ENCODE assay signal across 14 cellular contexts in the genomic region with DNA sequence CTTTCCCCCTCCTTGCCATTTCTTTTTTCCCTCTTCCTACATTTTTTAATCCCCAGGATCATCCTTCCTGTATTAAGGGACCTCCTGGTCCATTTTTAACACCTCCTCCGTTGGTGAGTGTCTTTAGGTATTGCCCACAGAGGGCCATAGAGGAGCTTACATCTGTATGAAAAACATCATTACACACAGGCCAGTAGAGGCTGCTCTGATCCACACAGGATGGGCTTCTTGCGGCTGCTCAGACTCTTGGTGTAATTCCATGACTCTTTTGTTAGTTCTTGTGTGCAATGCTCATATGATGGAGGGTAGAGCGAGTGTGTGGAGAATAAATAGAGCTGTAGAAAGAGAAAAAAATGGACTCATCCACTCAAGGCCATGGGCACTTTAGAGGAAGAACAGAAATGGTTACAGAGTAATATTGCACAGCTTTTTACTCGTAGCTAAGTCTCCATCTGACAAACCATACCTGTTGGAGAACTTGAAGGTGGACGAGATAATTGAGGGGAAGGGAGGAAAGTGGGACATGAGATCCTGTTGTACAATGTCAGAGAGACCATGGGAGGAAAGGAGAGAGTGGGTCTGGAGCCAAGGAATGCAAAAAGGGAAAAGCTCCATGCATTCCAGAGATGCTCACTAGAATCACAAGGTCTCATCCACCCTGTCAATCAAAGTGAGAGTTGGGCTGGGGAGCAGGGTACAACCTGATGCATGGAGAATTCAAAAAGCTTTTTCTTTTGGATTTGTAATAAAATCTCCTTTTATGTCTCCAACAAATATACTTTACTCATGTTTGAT.
DNase-seq lines count a peak whose midpoint lies in the region; TF ChIP-seq lines count a peak whose summit lies in the region.
"Had no signal": no experiment of that assay in that cellular context is flagged by ENCODE, and none has a peak within 500 bp of the region (broad histone marks: within the 10 kb centered on the region; RNA-seq: fewer than 3 reads in every experiment).

No MANE protein-coding gene starts in this region.

- H3K9ac ChIP-seq in Loucy (ENCODE audit: low read depth, low read length, poor library complexity, severe bottlenecking) (no peak overlapping the region), Karpas-422 (ENCODE audit: low read length) (no peak overlapping the region)

- no peaks in the 10 kb centered on the region for H3F3A ChIP-seq in Loucy (ENCODE audit: low read depth)

- H3K36me3 ChIP-seq in Loucy (ENCODE audit: insufficient read depth, low read length) (no peaks in the 10 kb centered on the region), Karpas-422 (ENCODE audit: insufficient read depth, low read length) (no peaks in the 10 kb centered on the region)
- H3K36me3 ChIP-seq: lower lobe of right lung, spleen, thoracic aorta had no signal

- H3K79me2 ChIP-seq in Loucy (ENCODE audit: insufficient read depth, low read length) = no peaks in the 10 kb centered on the region
- H3K79me2 ChIP-seq in Karpas-422 (ENCODE audit: low read length) = no peaks in the 10 kb centered on the region

- no peaks in the 10 kb centered on the region for H4K20me1 ChIP-seq in Loucy (ENCODE audit: insufficient read depth, low read length, poor library complexity, severe bottlenecking)
- H4K20me1 ChIP-seq in Karpas-422 (ENCODE audit: insufficient read depth, low read depth, low read length) = no peaks in the 10 kb centered on the region

- no peaks in the 10 kb centered on the region for H3K4me1 ChIP-seq in Loucy (ENCODE audit: insufficient read depth, low read length, poor library complexity, severe bottlenecking)
- no peaks in the 10 kb centered on the region for H3K4me1 ChIP-seq in Karpas-422 (ENCODE audit: low read length)

- H3K9me3 ChIP-seq in Loucy (ENCODE audit: insufficient read depth, low read depth, low read length) (no peaks in the 10 kb centered on the region), Karpas-422 (ENCODE audit: low read length) (no peaks in the 10 kb centered on the region)
- H3K9me3 ChIP-seq: lower lobe of right lung, spleen, thoracic aorta had no signal

- H3K4me2 ChIP-seq in Loucy (ENCODE audit: low read depth, low read length, poor library complexity, severe bottlenecking) (no peak overlapping the region), Karpas-422 (ENCODE audit: low read depth, low read length, poor library complexity, severe bottlenecking) (no peak overlapping the region)

- TF ChIP-seq CTCF in Loucy (conservative IDR thresholded peaks at IDR 0.05; ENCODE audit: low read length) = 0 out of 2 replicates have a peak, but pooled peaks have one; percentile 12
- peak; percentile 60 for TF ChIP-seq CTCF in choroid plexus epithelial cell (conservative IDR thresholded peaks at IDR 0.05; ENCODE audit: low read depth, low read length)

- H2AFZ ChIP-seq in Loucy (ENCODE audit: low read length) (no peak overlapping the region), Karpas-422 (ENCODE audit: low read length) (no peak overlapping the region)

- DNase-seq in ELR (ENCODE audit: low read depth) (peak; percentile 24), choroid plexus epithelial cell (ENCODE audit: low read depth) (peak; percentile 69), medulla oblongata (ENCODE audit: extremely low spot score) (peak; percentile 57), ureter (ENCODE audit: low spot score) (no peak), Karpas-422 (no peak)
- no peak for DNase-seq in stimulated activated CD4-positive, alpha-beta T cell treated with anti-CD3 and anti-CD28 coated beads, Interleukin-2, amount 100 ng/mL, for 48 hours
- DNase-seq: activated naive CD8-positive, alpha-beta T cell treated with anti-CD3 and anti-CD28 coated beads, Interleukin-2, amount 10 ng/mL, durations not matched to agents 7 days and 5 days; lower lobe of right lung; NCI-H1105 treated with DMSO at 0.1 percent for 48 hours; NCI-H226; spleen had no signal

- H3K4me3 ChIP-seq in Loucy (ENCODE audit: low read length, poor library complexity, severe bottlenecking) (no peak overlapping the region), choroid plexus epithelial cell (ENCODE audit: low read depth, low read length) (no peak overlapping the region), Karpas-422 (ENCODE audit: low read length) (no peak overlapping the region)
- H3K4me3 ChIP-seq: lower lobe of right lung, spleen, thoracic aorta had no signal

- H3K27ac ChIP-seq in Karpas-422 (ENCODE audit: low read length) = no peak overlapping the region
- H3K27ac ChIP-seq: lower lobe of right lung, RWPE1, spleen, thoracic aorta had no signal

- no peaks in the 10 kb centered on the region for H3K9me2 ChIP-seq in Loucy (replicated peaks; ENCODE audit: low read depth, low read length)
- no peaks in the 10 kb centered on the region for H3K9me2 ChIP-seq in Karpas-422 (replicated peaks; ENCODE audit: insufficient read depth, low read length)

- H3K27me3 ChIP-seq in Loucy (ENCODE audit: insufficient read depth, low read length, poor library complexity, severe bottlenecking) = no peaks in the 10 kb centered on the region
- no peaks in the 10 kb centered on the region for H3K27me3 ChIP-seq in Karpas-422 (ENCODE audit: low read length)

Comparison
In these comparisons a context has a peak if more than half of its experiments do, and no peak if none do; other contexts are left out.
1. DNase-seq: peak in ELR (single experiment), choroid plexus epithelial cell (single experiment) and medulla oblongata (single experiment); none in ureter (single experiment), Karpas-422 (single experiment) and stimulated activated CD4-positive, alpha-beta T cell treated with anti-CD3 and anti-CD28 coated beads, Interleukin-2, amount 100 ng/mL, for 48 hours (0 of 2).